15 cellular contexts compared by ENCODE assay signal in genomic region chr6:24859132-24859531, GRCh38.
DNase-seq lines count a peak whose midpoint lies in the region; ATAC-seq and TF ChIP-seq lines count a peak whose summit lies in the region.
"Had no signal": no experiment of that assay in that cellular context is flagged by ENCODE, and none has a peak within 500 bp of the region (broad histone marks: within the 10 kb centered on the region; RNA-seq: fewer than 3 reads in every experiment).

No MANE protein-coding gene starts in this region.

- H3K9me2 ChIP-seq in DOHH2 (replicated peaks; ENCODE audit: control insufficient read depth, low read length), result no peaks in the 10 kb centered on the region

- no peaks in the 10 kb centered on the region for H3K27me3 ChIP-seq in DOHH2 (ENCODE audit: control insufficient read depth, low read length)
- H3K27me3 ChIP-seq: cardiac muscle cell had no signal

- H3K36me3 Mint-ChIP-seq in activated CD4-positive, alpha-beta T cell treated with anti-CD3 and anti-CD28 coated beads for 36 hours (ENCODE audit: low read depth), result peaks cover 49% of the 10 kb centered on the region
- peaks cover 17% of the 10 kb centered on the region for H3K36me3 Mint-ChIP-seq in activated naive CD4-positive, alpha-beta T cell treated with anti-CD3 and anti-CD28 coated beads, Interleukin-2, amount 50 U/mL, for 24 hours
- H3K36me3 Mint-ChIP-seq in naive thymus-derived CD8-positive, alpha-beta T cell, result peaks cover 29 to 98% (median 50%) of the 10 kb centered on the region in 3 donors

- peak overlapping the region; percentile 96 for H3K27ac ChIP-seq in DOHH2 (ENCODE audit: low read depth, low read length)
- H3K27ac ChIP-seq: cardiac muscle cell had no signal

- H3K4me2 ChIP-seq in DOHH2 (ENCODE audit: low read length), result peak overlapping the region; percentile 87

- DNase-seq in activated CD4-positive, alpha-beta T cell treated with anti-CD3 and anti-CD28 coated beads for 36 hours, result peak; percentile 52
- no peak for DNase-seq in activated CD4-positive, alpha-beta T cell treated with anti-CD3 and anti-CD28 coated beads for 1 hour
- DNase-seq in naive thymus-derived CD8-positive, alpha-beta T cell, result no peak
- DNase-seq in HK-2 (ENCODE audit: unreplicated experiment) (no peak), NCI-H1048 (lab: John Stamatoyannopoulos, UW) (no peak)
- DNase-seq: activated gamma-delta T cell, Calu3, islet precursor cell, retina, substantia nigra had no signal

- H4K20me1 ChIP-seq in DOHH2 (ENCODE audit: control insufficient read depth, insufficient read depth, low read depth, low read length), result no peaks in the 10 kb centered on the region

- no peaks in the 10 kb centered on the region for H3K9me3 ChIP-seq in DOHH2 (ENCODE audit: control insufficient read depth, insufficient read depth, low read length)
- H3K9me3 ChIP-seq: HAP-1 had no signal

- POLR2A ChIA-PET in activated CD4-positive, alpha-beta T cell treated with anti-CD3 and anti-CD28 coated beads for 36 hours (lab: Charles Lee), result no interaction called here
- POLR2A ChIA-PET in naive thymus-derived CD8-positive, alpha-beta T cell (lab: Charles Lee), result interaction anchor here (1.1 to 6.3 kb wide), 8 partner anchors 8 to 158 kb away, joined by 3 to 66 read pairs (median 31); partner anchors contain the start of gene RIPOR2

- H3K79me2 ChIP-seq in DOHH2 (ENCODE audit: control insufficient read depth, low read length), result peaks cover 7% of the 10 kb centered on the region

- CTCF ChIA-PET in activated CD4-positive, alpha-beta T cell treated with anti-CD3 and anti-CD28 coated beads for 36 hours (lab: Charles Lee), result interaction anchor here (0.6 to 9.2 kb wide), 9 partner anchors 15 to 160 kb away, joined by 3 to 140 read pairs (median 4); partner anchors contain the start of gene RIPOR2

- intact Hi-C loops in activated CD4-positive, alpha-beta T cell treated with anti-CD3 and anti-CD28 coated beads for 36 hours (cut with DNase I, micrococcal nuclease), result loop anchor here in 1 of 2 experiments (1.0 to 2.0 kb wide), 3 partner anchors 66 to 78 kb away; no protein-coding TSS in a partner anchor

- no peaks in the 10 kb centered on the region for H3K27me3 Mint-ChIP-seq in activated CD4-positive, alpha-beta T cell treated with anti-CD3 and anti-CD28 coated beads for 36 hours
- no peaks in the 10 kb centered on the region for H3K27me3 Mint-ChIP-seq in activated naive CD4-positive, alpha-beta T cell treated with anti-CD3 and anti-CD28 coated beads, Interleukin-2, amount 50 U/mL, for 24 hours
- no peaks in the 10 kb centered on the region for H3K27me3 Mint-ChIP-seq in naive thymus-derived CD8-positive, alpha-beta T cell

- H3K4me3 ChIP-seq in DOHH2 (ENCODE audit: low read length), result peak overlapping the region; percentile 62
- H3K4me3 ChIP-seq: cardiac muscle cell, HAP-1 had no signal

- no peaks in the 10 kb centered on the region for H3K9me3 Mint-ChIP-seq in activated CD4-positive, alpha-beta T cell treated with anti-CD3 and anti-CD28 coated beads for 36 hours (ENCODE audit: low read depth)
- H3K9me3 Mint-ChIP-seq in activated naive CD4-positive, alpha-beta T cell treated with anti-CD3 and anti-CD28 coated beads, Interleukin-2, amount 50 U/mL, for 24 hours, result no peaks in the 10 kb centered on the region
- no peaks in the 10 kb centered on the region for H3K9me3 Mint-ChIP-seq in naive thymus-derived CD8-positive, alpha-beta T cell

- H3K27ac Mint-ChIP-seq in activated CD4-positive, alpha-beta T cell treated with anti-CD3 and anti-CD28 coated beads for 36 hours, result peak overlapping the region; percentile 91
- H3K27ac Mint-ChIP-seq in activated naive CD4-positive, alpha-beta T cell treated with anti-CD3 and anti-CD28 coated beads, Interleukin-2, amount 50 U/mL, for 24 hours, result peak overlapping the region; percentile 93
- peak overlapping the region; percentile 88 to 98 (median 94) for H3K27ac Mint-ChIP-seq in naive thymus-derived CD8-positive, alpha-beta T cell

- TF ChIP-seq CTCF in DOHH2 (IDR thresholded peaks at IDR 0.05; ENCODE audit: low read depth, low read length, poor library complexity, severe bottlenecking), result no peak

- peaks cover 62% of the 10 kb centered on the region for H3F3A ChIP-seq in DOHH2 (ENCODE audit: control insufficient read depth, insufficient read depth)

- peaks cover 88% of the 10 kb centered on the region for H3K36me3 ChIP-seq in DOHH2 (ENCODE audit: control insufficient read depth, low read length)
- H3K36me3 ChIP-seq: cardiac muscle cell, HAP-1 had no signal

- H3K4me3 Mint-ChIP-seq in activated CD4-positive, alpha-beta T cell treated with anti-CD3 and anti-CD28 coated beads for 36 hours, result peak overlapping the region; percentile 15
- H3K4me3 Mint-ChIP-seq in activated naive CD4-positive, alpha-beta T cell treated with anti-CD3 and anti-CD28 coated beads, Interleukin-2, amount 50 U/mL, for 24 hours, result peak overlapping the region; percentile 67
- peak overlapping the region; percentile 46 to 84 (median 72) for H3K4me3 Mint-ChIP-seq in naive thymus-derived CD8-positive, alpha-beta T cell

- no peak for ATAC-seq in activated CD4-positive, alpha-beta T cell treated with anti-CD3 and anti-CD28 coated beads for 36 hours
- no peak for ATAC-seq in naive thymus-derived CD8-positive, alpha-beta T cell
- no peak for ATAC-seq in HG03460 (IDR thresholded peaks at IDR 0.05; ENCODE audit: unreplicated experiment)

- H3K4me1 Mint-ChIP-seq in activated CD4-positive, alpha-beta T cell treated with anti-CD3 and anti-CD28 coated beads for 36 hours, result peaks cover 82% of the 10 kb centered on the region
- peaks cover 85% of the 10 kb centered on the region for H3K4me1 Mint-ChIP-seq in activated naive CD4-positive, alpha-beta T cell treated with anti-CD3 and anti-CD28 coated beads, Interleukin-2, amount 50 U/mL, for 24 hours
- H3K4me1 Mint-ChIP-seq in naive thymus-derived CD8-positive, alpha-beta T cell, result peaks cover 37 to 89% (median 82%) of the 10 kb centered on the region in 4 donors

- H3K4me1 ChIP-seq in DOHH2 (ENCODE audit: control insufficient read depth, low read length), result peaks cover 88% of the 10 kb centered on the region
- H3K4me1 ChIP-seq: HAP-1 had no signal

Comparison
In these comparisons a context has a peak if more than half of its experiments do, and no peak if none do; other contexts are left out.
1. H3K4me3 Mint-ChIP-seq: peak in every context shown above with its lines; median percentile 72 in naive thymus-derived CD8-positive, alpha-beta T cell; 67 in activated naive CD4-positive, alpha-beta T cell treated with anti-CD3 and anti-CD28 coated beads, Interleukin-2, amount 50 U/mL, for 24 hours; 15 in activated CD4-positive, alpha-beta T cell treated with anti-CD3 and anti-CD28 coated beads for 36 hours.